In genomic region chr9:93108301-93109041, GRCh38 we compare ENCODE assay signal across 10 cellular contexts. TPM values are rescaled to one million over a fixed set of nuclear protein-coding genes. Genes with fewer than 3 reads are reported as not detected.
A peak's percentile ranks its signal among the peaks of the same experiment; 100 is the strongest.
DNase-seq lines count a peak whose midpoint lies in the region; ATAC-seq and TF ChIP-seq lines count a peak whose summit lies in the region.
"Had no signal": no experiment of that assay in that cellular context is flagged by ENCODE, and none has a peak within 500 bp of the region (broad histone marks: within the 10 kb centered on the region; RNA-seq: fewer than 3 reads in every experiment).

No MANE protein-coding gene starts in this region.

- H3K79me2 ChIP-seq in OCI-LY3 (ENCODE audit: low read length) = 0 out of 2 replicates have a peak, but pooled peaks cover 3% of the 10 kb centered on the region

- peak overlapping the region; percentile 73 for H3K27ac Mint-ChIP-seq in activated naive CD4-positive, alpha-beta T cell treated with anti-CD3 and anti-CD28 coated beads, Interleukin-2, amount 10 ng/mL, durations not matched to agents 7 days and 5 days
- H3K27ac Mint-ChIP-seq in naive thymus-derived CD4-positive, alpha-beta T cell = peak overlapping the region in 8 of 9 donors; percentile 38 to 82 (median 62)

- H3K4me1 Mint-ChIP-seq in activated naive CD4-positive, alpha-beta T cell treated with anti-CD3 and anti-CD28 coated beads, Interleukin-2, amount 10 ng/mL, durations not matched to agents 7 days and 5 days = peaks cover 54% of the 10 kb centered on the region
- peaks cover 34 to 53% (median 48%) of the 10 kb centered on the region in 7 donors for H3K4me1 Mint-ChIP-seq in naive thymus-derived CD4-positive, alpha-beta T cell

- H3K4me3 ChIP-seq in OCI-LY3 (ENCODE audit: low read length) = peak overlapping the region; percentile 56
- no peak overlapping the region for H3K4me3 ChIP-seq in naive thymus-derived CD4-positive, alpha-beta T cell (ENCODE audit: low read length)
- H3K4me3 ChIP-seq: dorsolateral prefrontal cortex had no signal

- H3K9ac ChIP-seq in OCI-LY3 (ENCODE audit: low read length) = peak overlapping the region; percentile 52

- H3K36me3 ChIP-seq in OCI-LY3 (replicated peaks; ENCODE audit: low read depth, low read length) = peaks cover 6% of the 10 kb centered on the region
- H3K36me3 ChIP-seq in naive thymus-derived CD4-positive, alpha-beta T cell (ENCODE audit: control insufficient read depth in 2 of 3, insufficient read depth in 3 of 3, low read length in 3 of 3) = peaks cover 0 to 47% (median 0%) of the 10 kb centered on the region in 3 experiments

- H3K27me3 Mint-ChIP-seq in activated naive CD4-positive, alpha-beta T cell treated with anti-CD3 and anti-CD28 coated beads, Interleukin-2, amount 10 ng/mL, durations not matched to agents 7 days and 5 days = no peaks in the 10 kb centered on the region
- no peaks in the 10 kb centered on the region for H3K27me3 Mint-ChIP-seq in naive thymus-derived CD4-positive, alpha-beta T cell

- TF ChIP-seq CTCF in OCI-LY3 (IDR thresholded peaks at IDR 0.05; ENCODE audit: low read depth, low read length) = no peak

- peak; percentile 54 for DNase-seq in CD1c-positive myeloid dendritic cell (ENCODE audit: extremely low spot score)
- DNase-seq in activated naive CD4-positive, alpha-beta T cell treated with anti-CD3 and anti-CD28 coated beads, Interleukin-2, amount 10 ng/mL, durations not matched to agents 7 days and 5 days = peak; percentile 48
- DNase-seq in naive thymus-derived CD4-positive, alpha-beta T cell = peak in 2 of 9 donors; percentile 6 to 59
- DNase-seq in H4 (ENCODE audit: low spot score) = no peak
- no peak for DNase-seq in COLO829 (ENCODE audit: low spot score)
- no peak for DNase-seq in AG08396 (ENCODE audit: low spot score)

- no peak overlapping the region for H2AFZ ChIP-seq in OCI-LY3 (ENCODE audit: low read depth, low read length)

- peak overlapping the region; percentile 89 for H3K27ac ChIP-seq in OCI-LY3 (ENCODE audit: low read length)
- H3K27ac ChIP-seq in naive thymus-derived CD4-positive, alpha-beta T cell (ENCODE audit: low read depth, low read length) = peak overlapping the region; percentile 10

- peaks cover 47% of the 10 kb centered on the region for H3K36me3 Mint-ChIP-seq in activated naive CD4-positive, alpha-beta T cell treated with anti-CD3 and anti-CD28 coated beads, Interleukin-2, amount 10 ng/mL, durations not matched to agents 7 days and 5 days
- peaks cover 10 to 37% (median 36%) of the 10 kb centered on the region in 5 donors for H3K36me3 Mint-ChIP-seq in naive thymus-derived CD4-positive, alpha-beta T cell

- peaks cover 4% of the 10 kb centered on the region; the same call in 1 of the 2 replicates for H3K9me3 ChIP-seq in OCI-LY3 (ENCODE audit: insufficient read depth, low read length)
- H3K9me3 ChIP-seq in naive thymus-derived CD4-positive, alpha-beta T cell (ENCODE audit: control insufficient read depth in 2 of 3, low read length in 3 of 3) = peaks cover 0 to 8% (median 0%) of the 10 kb centered on the region in 3 experiments

- no peak overlapping the region for H3K4me3 Mint-ChIP-seq in activated naive CD4-positive, alpha-beta T cell treated with anti-CD3 and anti-CD28 coated beads, Interleukin-2, amount 10 ng/mL, durations not matched to agents 7 days and 5 days
- peak overlapping the region in 2 of 10 donors; percentile 39 to 56 for H3K4me3 Mint-ChIP-seq in naive thymus-derived CD4-positive, alpha-beta T cell
- H3K4me3 Mint-ChIP-seq: neural crest cell had no signal

- POLR2A ChIA-PET in naive thymus-derived CD4-positive, alpha-beta T cell (lab: Charles Lee) = interaction anchor here (0.6 to 6.5 kb wide), 15 partner anchors 8 to 145 kb away, joined by 3 to 49 read pairs (median 4); partner anchors contain the start of genes CARD19 and NINJ1

- H3K27me3 ChIP-seq in OCI-LY3 (ENCODE audit: low read depth, low read length) = no peaks in the 10 kb centered on the region
- H3K27me3 ChIP-seq in naive thymus-derived CD4-positive, alpha-beta T cell (ENCODE audit: control insufficient read depth in 2 of 2, insufficient read depth in 2 of 2, low read length in 2 of 2) = no peaks in the 10 kb centered on the region
- H3K27me3 ChIP-seq: dorsolateral prefrontal cortex had no signal

- intact Hi-C loops in naive thymus-derived CD4-positive, alpha-beta T cell (cut with micrococcal nuclease) = loop anchor here (1.0 to 5.0 kb wide), 8 partner anchors 12 to 854 kb away; partner anchors contain the start of gene CARD19 (in 2 of the 2)

- peaks cover 17% of the 10 kb centered on the region for H3K9me3 Mint-ChIP-seq in activated naive CD4-positive, alpha-beta T cell treated with anti-CD3 and anti-CD28 coated beads, Interleukin-2, amount 10 ng/mL, durations not matched to agents 7 days and 5 days
- peaks cover 0 to 25% (median 13%) of the 10 kb centered on the region in 11 donors for H3K9me3 Mint-ChIP-seq in naive thymus-derived CD4-positive, alpha-beta T cell

- H3K4me2 ChIP-seq in OCI-LY3 (ENCODE audit: low read length) = peak overlapping the region; percentile 83

- no peak for ATAC-seq in naive thymus-derived CD4-positive, alpha-beta T cell
- ATAC-seq in HG03175 (IDR thresholded peaks at IDR 0.05; ENCODE audit: unreplicated experiment) = no peak

- no peaks in the 10 kb centered on the region for H4K20me1 ChIP-seq in OCI-LY3 (ENCODE audit: insufficient read depth, low read length)

- CTCF ChIA-PET in activated naive CD4-positive, alpha-beta T cell treated with anti-CD3 and anti-CD28 coated beads, Interleukin-2, amount 10 ng/mL, durations not matched to agents 7 days and 5 days (lab: Charles Lee) = interaction anchor here (0.6 to 4.1 kb wide), 42 partner anchors 9 to 895 kb away, joined by 3 to 39 read pairs (median 5); no protein-coding TSS in a partner anchor
- CTCF ChIA-PET in naive thymus-derived CD4-positive, alpha-beta T cell (lab: Charles Lee) = interaction anchor here (0.6 to 2.7 kb wide), 24 partner anchors 9 to 481 kb away, joined by 3 to 14 read pairs (median 4); partner anchors contain the start of gene CARD19

- H3K4me1 ChIP-seq in OCI-LY3 (ENCODE audit: low read length) = peaks cover 35% of the 10 kb centered on the region
- H3K4me1 ChIP-seq in naive thymus-derived CD4-positive, alpha-beta T cell (ENCODE audit: control insufficient read depth in 2 of 2, insufficient read depth in 2 of 2, low read length in 2 of 2) = peaks cover 15 to 34% of the 10 kb centered on the region in 2 donors

RNA-seq across cellular contexts. Expression of gene CARD19, which starts 12.5 kb away (rescaled TPM):
- total RNA-seq in naive thymus-derived CD4-positive, alpha-beta T cell = 10 to 100 TPM; 43.0 to 90.0 (median 54.1) TPM
- 10 to 100 TPM; 59.2 to 75.6 TPM for polyA plus RNA-seq in naive thymus-derived CD4-positive, alpha-beta T cell
- total RNA-seq in H4 (2014; rRNA removed; shearing (Covaris generic)) = 63.3 and 72.3 TPM in 2 replicates

RNA-seq across cellular contexts. Expression of gene NINJ1, which starts 25.6 kb away (rescaled TPM):
- total RNA-seq in naive thymus-derived CD4-positive, alpha-beta T cell = 100 to 1,000 TPM in 2 of 5 experiments, 10 to 100 TPM in 3; 30.7 to 163 (median 64.7) TPM
- 100 to 1,000 TPM; 113 to 133 TPM for polyA plus RNA-seq in naive thymus-derived CD4-positive, alpha-beta T cell
- 83.4 and 87.3 TPM in 2 replicates for total RNA-seq in H4 (2014; rRNA removed; shearing (Covaris generic))

RNA-seq across cellular contexts. Expression of gene SUSD3, which starts 50.0 kb away (rescaled TPM):
- total RNA-seq in naive thymus-derived CD4-positive, alpha-beta T cell = 10 to 100 TPM; 62.8 to 83.5 (median 68.7) TPM
- polyA plus RNA-seq in naive thymus-derived CD4-positive, alpha-beta T cell = 100 to 1,000 TPM; 186 to 315 TPM
- total RNA-seq in H4 (2014; rRNA removed; shearing (Covaris generic)) = not detected in 2 replicates
- total RNA-seq: neural crest cell had no signal

Comparison
In these comparisons a context has a peak if more than half of its experiments do, and no peak if none do; other contexts are left out.
1. DNase-seq: peak in CD1c-positive myeloid dendritic cell (single experiment) and activated naive CD4-positive, alpha-beta T cell treated with anti-CD3 and anti-CD28 coated beads, Interleukin-2, amount 10 ng/mL, durations not matched to agents 7 days and 5 days (single experiment); none in H4 (single experiment), COLO829 (single experiment) and AG08396 (single experiment).
2. RNA of gene SUSD3, which starts 50.0 kb away (total RNA-seq): 62.8 to 83.5 TPM in naive thymus-derived CD4-positive, alpha-beta T cell; not detected in H4; every median in the first group is over 10 times any median in the second.